1 cellular context compared by ENCODE assay signal in the genomic region with DNA sequence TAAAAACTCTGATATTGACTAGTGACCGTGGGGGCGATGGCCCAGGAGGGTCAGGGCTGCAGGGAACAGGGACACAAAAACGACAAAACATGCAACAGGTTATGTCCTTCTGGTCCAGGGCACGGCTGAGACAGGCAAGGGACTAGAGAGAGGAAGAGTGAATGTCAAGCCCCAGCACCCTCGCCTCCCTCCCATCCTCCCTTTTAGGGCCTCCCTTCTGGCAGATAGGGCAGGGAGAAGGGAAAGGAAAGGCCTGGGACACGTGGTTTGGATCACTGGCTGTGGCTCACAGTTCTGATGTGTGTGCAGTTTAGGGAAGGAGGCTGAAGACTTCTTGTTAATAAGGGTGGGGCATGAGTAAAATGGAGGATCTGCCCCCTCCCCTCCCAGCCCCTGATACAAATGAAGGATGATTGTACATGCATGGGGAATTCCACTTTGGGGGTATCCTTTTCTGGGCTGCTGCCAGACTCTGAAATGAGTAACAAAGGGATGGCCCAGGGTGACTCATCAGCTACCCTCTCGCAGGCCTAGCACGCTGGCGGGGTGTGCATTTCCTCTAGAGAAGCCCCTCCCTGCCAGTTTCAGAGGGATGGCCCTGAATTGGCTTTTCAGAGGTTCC.
A peak's percentile ranks its signal among the peaks of the same experiment; 100 is the strongest.
TF ChIP-seq lines count a peak whose summit lies in the region.

No MANE protein-coding gene starts in this region.

TF ChIP-seq in HEK293, 187 proteins besides CTCF, POLR2A, EP300 and RAD21 (continued from another document and continues in another):
- TF ChIP-seq, protein P1, sequence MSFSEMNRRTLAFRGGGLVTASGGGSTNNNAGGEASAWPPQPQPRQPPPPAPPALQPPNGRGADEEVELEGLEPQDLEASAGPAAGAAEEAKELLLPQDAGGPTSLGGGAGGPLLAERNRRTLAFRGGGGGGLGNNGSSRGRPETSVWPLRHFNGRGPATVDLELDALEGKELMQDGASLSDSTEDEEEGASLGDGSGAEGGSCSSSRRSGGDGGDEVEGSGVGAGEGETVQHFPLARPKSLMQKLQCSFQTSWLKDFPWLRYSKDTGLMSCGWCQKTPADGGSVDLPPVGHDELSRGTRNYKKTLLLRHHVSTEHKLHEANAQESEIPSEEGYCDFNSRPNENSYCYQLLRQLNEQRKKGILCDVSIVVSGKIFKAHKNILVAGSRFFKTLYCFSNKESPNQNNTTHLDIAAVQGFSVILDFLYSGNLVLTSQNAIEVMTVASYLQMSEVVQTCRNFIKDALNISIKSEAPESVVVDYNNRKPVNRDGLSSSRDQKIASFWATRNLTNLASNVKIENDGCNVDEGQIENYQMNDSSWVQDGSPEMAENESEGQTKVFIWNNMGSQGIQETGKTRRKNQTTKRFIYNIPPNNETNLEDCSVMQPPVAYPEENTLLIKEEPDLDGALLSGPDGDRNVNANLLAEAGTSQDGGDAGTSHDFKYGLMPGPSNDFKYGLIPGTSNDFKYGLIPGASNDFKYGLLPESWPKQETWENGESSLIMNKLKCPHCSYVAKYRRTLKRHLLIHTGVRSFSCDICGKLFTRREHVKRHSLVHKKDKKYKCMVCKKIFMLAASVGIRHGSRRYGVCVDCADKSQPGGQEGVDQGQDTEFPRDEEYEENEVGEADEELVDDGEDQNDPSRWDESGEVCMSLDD (tag by site-specific recombination; IDR thresholded peaks at IDR 0.05) = peak; percentile 52; the same call in 1 of the 2 replicates
- TF ChIP-seq ZNF169 (tag by site-specific recombination; IDR thresholded peaks at IDR 0.05) = no peak
- no peak for TF ChIP-seq ZNF211 (tag by site-specific recombination; IDR thresholded peaks at IDR 0.05; ENCODE audit: low read depth)
- TF ChIP-seq, protein P2, sequence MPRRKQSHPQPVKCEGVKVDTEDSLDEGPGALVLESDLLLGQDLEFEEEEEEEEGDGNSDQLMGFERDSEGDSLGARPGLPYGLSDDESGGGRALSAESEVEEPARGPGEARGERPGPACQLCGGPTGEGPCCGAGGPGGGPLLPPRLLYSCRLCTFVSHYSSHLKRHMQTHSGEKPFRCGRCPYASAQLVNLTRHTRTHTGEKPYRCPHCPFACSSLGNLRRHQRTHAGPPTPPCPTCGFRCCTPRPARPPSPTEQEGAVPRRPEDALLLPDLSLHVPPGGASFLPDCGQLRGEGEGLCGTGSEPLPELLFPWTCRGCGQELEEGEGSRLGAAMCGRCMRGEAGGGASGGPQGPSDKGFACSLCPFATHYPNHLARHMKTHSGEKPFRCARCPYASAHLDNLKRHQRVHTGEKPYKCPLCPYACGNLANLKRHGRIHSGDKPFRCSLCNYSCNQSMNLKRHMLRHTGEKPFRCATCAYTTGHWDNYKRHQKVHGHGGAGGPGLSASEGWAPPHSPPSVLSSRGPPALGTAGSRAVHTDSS (tag by site-specific recombination; IDR thresholded peaks at IDR 0.05) = no peak
- TF ChIP-seq KLF8 (tag by site-specific recombination; IDR thresholded peaks at IDR 0.05) = peak; percentile 76; the same call in 1 of the 2 replicates
- peak; percentile 91 for TF ChIP-seq ZNF24 (tag by site-specific recombination; IDR thresholded peaks at IDR 0.05)
- peak; percentile 45 for TF ChIP-seq KLF10 (tag by site-specific recombination; IDR thresholded peaks at IDR 0.05)
- no peak for TF ChIP-seq ZNF654 (tag by site-specific recombination; IDR thresholded peaks at IDR 0.05; ENCODE audit: low read depth)
- TF ChIP-seq KLF1 (tag by site-specific recombination; IDR thresholded peaks at IDR 0.05) = peak; percentile 79
- TF ChIP-seq ZNF223 (tag by site-specific recombination; IDR thresholded peaks at IDR 0.05) = no peak
- TF ChIP-seq MZF1 (tag by site-specific recombination; IDR thresholded peaks at IDR 0.05; ENCODE audit: borderline replicate concordance) = peak; percentile 77
- TF ChIP-seq ZEB2 (tag by site-specific recombination; IDR thresholded peaks at IDR 0.05) = peak; percentile 87
- peak; percentile 100 for TF ChIP-seq SCRT2 (tag by site-specific recombination; IDR thresholded peaks at IDR 0.05)
- TF ChIP-seq ZNF366 (tag by site-specific recombination; conservative IDR thresholded peaks at IDR 0.05) = peak; percentile 79; the same call in 1 of the 2 replicates
- peak; percentile 96 for TF ChIP-seq PATZ1 (tag by site-specific recombination; IDR thresholded peaks at IDR 0.05)
- peak; percentile 86 for TF ChIP-seq ZNF629 (tag by site-specific recombination; IDR thresholded peaks at IDR 0.05)
- TF ChIP-seq ZNF324 (tag by site-specific recombination; IDR thresholded peaks at IDR 0.05) = peak; percentile 77
- TF ChIP-seq, protein P3, sequence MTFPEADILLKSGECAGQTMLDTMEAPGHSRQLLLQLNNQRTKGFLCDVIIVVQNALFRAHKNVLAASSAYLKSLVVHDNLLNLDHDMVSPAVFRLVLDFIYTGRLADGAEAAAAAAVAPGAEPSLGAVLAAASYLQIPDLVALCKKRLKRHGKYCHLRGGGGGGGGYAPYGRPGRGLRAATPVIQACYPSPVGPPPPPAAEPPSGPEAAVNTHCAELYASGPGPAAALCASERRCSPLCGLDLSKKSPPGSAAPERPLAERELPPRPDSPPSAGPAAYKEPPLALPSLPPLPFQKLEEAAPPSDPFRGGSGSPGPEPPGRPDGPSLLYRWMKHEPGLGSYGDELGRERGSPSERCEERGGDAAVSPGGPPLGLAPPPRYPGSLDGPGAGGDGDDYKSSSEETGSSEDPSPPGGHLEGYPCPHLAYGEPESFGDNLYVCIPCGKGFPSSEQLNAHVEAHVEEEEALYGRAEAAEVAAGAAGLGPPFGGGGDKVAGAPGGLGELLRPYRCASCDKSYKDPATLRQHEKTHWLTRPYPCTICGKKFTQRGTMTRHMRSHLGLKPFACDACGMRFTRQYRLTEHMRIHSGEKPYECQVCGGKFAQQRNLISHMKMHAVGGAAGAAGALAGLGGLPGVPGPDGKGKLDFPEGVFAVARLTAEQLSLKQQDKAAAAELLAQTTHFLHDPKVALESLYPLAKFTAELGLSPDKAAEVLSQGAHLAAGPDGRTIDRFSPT (tag by site-specific recombination; IDR thresholded peaks at IDR 0.05) = peak; percentile 25; the same call in 1 of the 2 replicates
- TF ChIP-seq SCRT1 (tag by site-specific recombination; IDR thresholded peaks at IDR 0.05; ENCODE audit: borderline replicate concordance) = peak; percentile 99
- peak; percentile 34; the same call in 1 of the 2 replicates for TF ChIP-seq ZSCAN23 (tag by site-specific recombination; IDR thresholded peaks at IDR 0.05)
- TF ChIP-seq ZNF501 (tag by site-specific recombination; IDR thresholded peaks at IDR 0.05) = peak; percentile 72
- TF ChIP-seq ZFP37 (tag by site-specific recombination; IDR thresholded peaks at IDR 0.05) = peak; percentile 90
- TF ChIP-seq, protein P4, sequence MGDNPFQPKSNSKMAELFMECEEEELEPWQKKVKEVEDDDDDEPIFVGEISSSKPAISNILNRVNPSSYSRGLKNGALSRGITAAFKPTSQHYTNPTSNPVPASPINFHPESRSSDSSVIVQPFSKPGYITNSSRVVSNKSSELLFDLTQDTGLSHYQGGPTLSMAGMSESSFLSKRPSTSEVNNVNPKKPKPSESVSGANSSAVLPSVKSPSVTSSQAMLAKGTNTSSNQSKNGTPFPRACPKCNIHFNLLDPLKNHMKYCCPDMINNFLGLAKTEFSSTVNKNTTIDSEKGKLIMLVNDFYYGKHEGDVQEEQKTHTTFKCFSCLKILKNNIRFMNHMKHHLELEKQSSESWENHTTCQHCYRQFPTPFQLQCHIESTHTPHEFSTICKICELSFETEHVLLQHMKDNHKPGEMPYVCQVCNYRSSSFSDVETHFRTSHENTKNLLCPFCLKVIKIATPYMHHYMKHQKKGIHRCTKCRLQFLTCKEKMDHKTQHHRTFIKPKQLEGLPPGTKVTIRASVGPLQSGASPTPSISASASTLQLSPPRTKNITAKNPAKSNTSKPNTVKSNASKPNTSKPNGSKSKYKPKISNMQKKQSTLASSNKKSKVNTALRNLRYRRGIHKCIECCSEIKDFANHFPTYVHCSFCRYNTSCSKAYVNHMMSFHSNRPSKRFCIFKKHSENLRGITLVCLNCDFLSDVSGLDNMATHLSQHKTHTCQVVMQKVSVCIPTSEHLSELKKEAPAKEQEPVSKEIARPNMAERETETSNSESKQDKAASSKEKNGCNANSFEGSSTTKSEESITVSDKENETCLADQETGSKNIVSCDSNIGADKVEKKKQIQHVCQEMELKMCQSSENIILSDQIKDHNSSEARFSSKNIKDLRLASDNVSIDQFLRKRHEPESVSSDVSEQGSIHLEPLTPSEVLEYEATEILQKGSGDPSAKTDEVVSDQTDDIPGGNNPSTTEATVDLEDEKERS (tag by site-specific recombination; IDR thresholded peaks at IDR 0.05) = 0 out of 2 replicates have a peak, but pooled peaks have one; percentile 40
- no peak for TF ChIP-seq ZNF837 (tag by site-specific recombination; IDR thresholded peaks at IDR 0.05)
- peak; percentile 80; the same call in 1 of the 2 replicates for TF ChIP-seq ZNF2 (tag by site-specific recombination; IDR thresholded peaks at IDR 0.05)
- no peak for TF ChIP-seq ZNF16 (tag by site-specific recombination; IDR thresholded peaks at IDR 0.05; ENCODE audit: low read depth)
- TF ChIP-seq SP7 (tag by site-specific recombination; IDR thresholded peaks at IDR 0.05) = peak; percentile 93
- peak; percentile 83 for TF ChIP-seq ZXDB (tag by site-specific recombination; IDR thresholded peaks at IDR 0.05)
- peak; percentile 73; the same call in 1 of the 2 replicates for TF ChIP-seq ZNF561 (tag by site-specific recombination; IDR thresholded peaks at IDR 0.05; ENCODE audit: borderline replicate concordance)
- no peak for TF ChIP-seq ZNF544 (tag by site-specific recombination; IDR thresholded peaks at IDR 0.05)
- peak; percentile 55; the same call in 1 of the 2 replicates for TF ChIP-seq ZNF558 (tag by site-specific recombination; IDR thresholded peaks at IDR 0.05)
- TF ChIP-seq INSM2 (tag by site-specific recombination; IDR thresholded peaks at IDR 0.05) = 0 out of 2 replicates have a peak, but pooled peaks have one; percentile 77
- TF ChIP-seq, protein P5, sequence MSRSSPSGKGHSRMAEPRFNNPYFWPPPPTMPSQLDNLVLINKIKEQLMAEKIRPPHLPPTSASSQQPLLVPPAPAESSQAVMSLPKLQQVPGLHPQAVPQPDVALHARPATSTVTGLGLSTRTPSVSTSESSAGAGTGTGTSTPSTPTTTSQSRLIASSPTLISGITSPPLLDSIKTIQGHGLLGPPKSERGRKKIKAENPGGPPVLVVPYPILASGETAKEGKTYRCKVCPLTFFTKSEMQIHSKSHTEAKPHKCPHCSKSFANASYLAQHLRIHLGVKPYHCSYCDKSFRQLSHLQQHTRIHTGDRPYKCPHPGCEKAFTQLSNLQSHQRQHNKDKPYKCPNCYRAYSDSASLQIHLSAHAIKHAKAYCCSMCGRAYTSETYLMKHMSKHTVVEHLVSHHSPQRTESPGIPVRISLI (tag by site-specific recombination; IDR thresholded peaks at IDR 0.05) = no peak; the same call in 1 of the 2 replicates
- TF ChIP-seq GLIS2 (tag by site-specific recombination; IDR thresholded peaks at IDR 0.05) = peak; percentile 48
- TF ChIP-seq PRDM1 (tag by site-specific recombination; IDR thresholded peaks at IDR 0.05) = peak; percentile 95
- peak; percentile 79 for TF ChIP-seq ZNF398 (tag by site-specific recombination; IDR thresholded peaks at IDR 0.05)
- peak; percentile 64; the same call in 1 of the 2 replicates for TF ChIP-seq ZNF341 (tag by site-specific recombination; IDR thresholded peaks at IDR 0.05; ENCODE audit: low read depth)
